Comparison of ENCODE assay signal across 23 cellular contexts in genomic region chr5:57681942-57682341, GRCh38.
DNase-seq lines count a peak whose midpoint lies in the region; ATAC-seq and TF ChIP-seq lines count a peak whose summit lies in the region.
"Had no signal": no experiment of that assay in that cellular context is flagged by ENCODE, and none has a peak within 500 bp of the region (broad histone marks: within the 10 kb centered on the region; RNA-seq: fewer than 3 reads in every experiment).

No MANE protein-coding gene starts in this region.

- H3K4me3 ChIP-seq in astrocyte of the cerebellum (ENCODE audit: low read depth, low read length) (no peak overlapping the region), skeletal muscle cell (ENCODE audit: low read depth, low read length) (no peak overlapping the region)
- H3K4me3 ChIP-seq: BLaER1, coronary artery, heart right ventricle, lower lobe of right lung, tibial nerve had no signal

- no peaks in the 10 kb centered on the region for H3K4me1 ChIP-seq in foreskin keratinocyte
- H3K4me1 ChIP-seq: BLaER1, lower lobe of right lung had no signal

- peak; percentile 87 for DNase-seq in NCI-H226
- peak; percentile 34 for DNase-seq in astrocyte of the cerebellum (ENCODE audit: low read depth)
- DNase-seq in foreskin keratinocyte, result peak; percentile 85 to 91
- DNase-seq in skeletal muscle cell (ENCODE audit: low read depth), result peak; percentile 36
- DNase-seq in GF-D8 (lab: John Stamatoyannopoulos, UW), result no peak
- DNase-seq in T-helper 2 cell, result no peak
- DNase-seq in HK-2 (ENCODE audit: unreplicated experiment), result no peak
- DNase-seq: activated CD4-positive, alpha-beta memory T cell treated with anti-CD3 and anti-CD28 coated beads for 36 hours; activated naive CD4-positive, alpha-beta T cell treated with anti-CD3 and anti-CD28 coated beads for 36 hours; effector CD8-positive, alpha-beta T cell; HCEC 1CT; heart right ventricle; lower lobe of right lung; NCI-H1092; NCI-H1694 treated with DMSO at 0.1 percent for 48 hours; NCI-H2171 treated with DMSO at 0.1 percent for 48 hours; NCI-H524; SHP77 treated with DMSO at 0.1 percent for 48 hours had no signal

- peak overlapping the region; percentile 26 for H3K27ac ChIP-seq in foreskin keratinocyte
- H3K27ac ChIP-seq: BLaER1, coronary artery, heart right ventricle, lower lobe of right lung, tibial nerve had no signal

- TF ChIP-seq CTCF in astrocyte of the cerebellum (IDR thresholded peaks at IDR 0.05; ENCODE audit: low read depth, low read length, missing control alignments), result no peak
- no peak for TF ChIP-seq CTCF in foreskin keratinocyte (conservative IDR thresholded peaks at IDR 0.05)

- in situ Hi-C loops in astrocyte of the cerebellum (cut with HindIII; ENCODE audit: low sequenced_read_pairs), result no loop called here

- ATAC-seq in foreskin keratinocyte, result peak; percentile 96
- ATAC-seq: activated CD4-positive, CD25-positive, alpha-beta regulatory T cell treated with anti-CD3 and anti-CD28 coated beads, Interleukin-2, amount 50 U/mL, for 24 hours; heart right ventricle; lower lobe of right lung; stimulated activated effector memory CD8-positive, alpha-beta T cell treated with anti-CD3 and anti-CD28 coated beads, Interleukin-12 subunit alpha, Interleukin-12 subunit beta, amount 100 ng/mL, for 72 hours had no signal

- no peaks in the 10 kb centered on the region for H3K27me3 ChIP-seq in foreskin keratinocyte
- H3K27me3 ChIP-seq: BLaER1, heart right ventricle, tibial nerve had no signal

Comparison
In these comparisons a context has a peak if more than half of its experiments do, and no peak if none do; other contexts are left out.
1. DNase-seq: peak in NCI-H226 (single experiment), astrocyte of the cerebellum (single experiment), foreskin keratinocyte (2 of 2) and skeletal muscle cell (single experiment); none in GF-D8 (single experiment), T-helper 2 cell (0 of 5) and HK-2 (single experiment).